In the genomic region with DNA sequence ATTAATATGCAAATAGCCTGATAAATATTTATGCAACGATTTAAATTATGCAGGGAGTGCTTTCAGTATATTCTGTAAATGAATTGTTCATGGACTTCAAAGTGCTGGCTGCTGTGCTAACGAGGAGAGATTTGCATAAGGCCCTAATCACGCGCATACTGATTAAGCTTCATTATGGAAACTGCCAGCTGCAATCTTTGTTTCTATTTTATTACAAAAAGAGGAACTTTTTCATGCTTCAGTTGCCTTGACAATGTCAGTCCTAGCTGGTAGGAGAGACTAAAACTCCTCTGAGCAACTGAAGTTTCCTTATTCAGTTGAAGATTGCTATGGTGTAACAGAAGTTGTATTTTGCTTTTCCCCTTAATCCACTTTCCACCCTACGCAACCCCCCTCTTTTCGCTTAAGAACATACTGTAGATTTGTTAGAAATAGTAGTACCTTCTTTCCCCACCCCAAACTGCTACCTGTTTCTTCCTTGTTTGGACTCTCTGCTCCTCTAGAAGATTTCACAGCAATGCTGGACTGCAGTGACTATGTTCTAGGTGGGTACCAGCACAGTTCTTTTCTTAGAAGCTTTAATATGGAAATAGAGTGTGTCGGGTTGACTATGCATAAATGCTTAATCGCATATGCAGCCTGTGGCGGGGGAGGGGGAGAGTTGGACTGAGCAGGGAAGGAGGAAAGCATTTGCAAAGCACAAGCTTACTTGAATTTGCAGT, we compare ENCODE assay signal across 8 cellular contexts.
DNase-seq lines count a peak whose midpoint lies in the region; ATAC-seq lines count a peak whose summit lies in the region.

No MANE protein-coding gene starts in this region.

- H3K9ac ChIP-seq in iPS-15b (ENCODE audit: low read depth, low read length), result no peak overlapping the region

- peaks cover 24% of the 10 kb centered on the region for H3K4me1 ChIP-seq in iPS-15b (ENCODE audit: control insufficient read depth, insufficient read depth, low read length)

- DNase-seq in NOMO-1 (lab: John Stamatoyannopoulos, UW; ENCODE audit: unreplicated experiment in 2 of 2) (peak; percentile 82 to 96), COLO668 (lab: John Stamatoyannopoulos, UW; ENCODE audit: unreplicated experiment) (no peak), cerebellum (ENCODE audit: low spot score) (no peak), activated gamma-delta T cell (lab: John Stamatoyannopoulos, UW) (no peak)
- DNase-seq in activated effector memory CD4-positive, alpha-beta T cell treated with anti-CD3 and anti-CD28 coated beads, Interleukin-2, amount 50 U/mL, for 16 hours, result no peak

- H3K9me3 ChIP-seq in iPS-15b (ENCODE audit: control insufficient read depth, insufficient read depth, low read length), result no peaks in the 10 kb centered on the region

- no peaks in the 10 kb centered on the region for H3K27me3 ChIP-seq in iPS-15b (ENCODE audit: control insufficient read depth, insufficient read depth, low read length)

- peak overlapping the region; percentile 14 for H3K4me3 ChIP-seq in iPS-15b (ENCODE audit: low read depth, low read length)

- no peaks in the 10 kb centered on the region for H3K36me3 ChIP-seq in iPS-15b (ENCODE audit: control insufficient read depth, insufficient read depth, low read length)

- peak; percentile 65 for ATAC-seq in GM18873 (IDR thresholded peaks at IDR 0.05; ENCODE audit: low FRiP score, unreplicated experiment)
- ATAC-seq in HG02870 (IDR thresholded peaks at IDR 0.05; ENCODE audit: unreplicated experiment), result peak; percentile 62

Comparison
In these comparisons a context has a peak if more than half of its experiments do, and no peak if none do; other contexts are left out.
1. DNase-seq: peak in NOMO-1 (2 of 2); none in COLO668 (single experiment), cerebellum (single experiment), activated effector memory CD4-positive, alpha-beta T cell treated with anti-CD3 and anti-CD28 coated beads, Interleukin-2, amount 50 U/mL, for 16 hours (single experiment) and activated gamma-delta T cell (single experiment).